10 cellular contexts compared by ENCODE assay signal in genomic region chr12:92002673-92003382, GRCh38.
DNase-seq lines count a peak whose midpoint lies in the region; ATAC-seq and TF ChIP-seq lines count a peak whose summit lies in the region.
"Had no signal": no experiment of that assay in that cellular context is flagged by ENCODE, and none has a peak within 500 bp of the region (broad histone marks: within the 10 kb centered on the region; RNA-seq: fewer than 3 reads in every experiment).

No MANE protein-coding gene starts in this region.

- CTCF ChIA-PET in Caco-2 (lab: Charles Lee): no interaction called here

- no peaks in the 10 kb centered on the region for H4K20me1 ChIP-seq in fibroblast of lung (ENCODE audit: control insufficient read depth, extremely low read depth, insufficient read depth, low read length)

- H2AFZ ChIP-seq in fibroblast of lung (ENCODE audit: low read length): peak overlapping the region; percentile 24

- H3K27me3 ChIP-seq in Caco-2 (replicated peaks; ENCODE audit: control insufficient read depth, insufficient read depth, low read length) (no peaks in the 10 kb centered on the region), SJSA1 (replicated peaks) (no peaks in the 10 kb centered on the region), fibroblast of lung (ENCODE audit: control insufficient read depth, insufficient read depth, low read length) (no peaks in the 10 kb centered on the region)

- POLR2A ChIA-PET in Caco-2 (lab: Charles Lee): interaction anchor here (1.0 kb wide), 1 partner anchor 143 kb away, joined by 7 read pairs; the partner anchor contains the start of gene BTG1

- H3K27ac ChIP-seq in SJSA1 (peak overlapping the region; percentile 17), fibroblast of lung (ENCODE audit: insufficient read depth, low read length) (no peak overlapping the region)

- no peaks in the 10 kb centered on the region for H3K9me3 Mint-ChIP-seq in Caco-2 (ENCODE audit: unreplicated experiment)

- no peaks in the 10 kb centered on the region for H3K79me2 ChIP-seq in fibroblast of lung (ENCODE audit: control insufficient read depth, insufficient read depth, low read length)

- no peaks in the 10 kb centered on the region for H3K36me3 ChIP-seq in Caco-2 (ENCODE audit: control insufficient read depth, insufficient read depth, low read length)
- no peaks in the 10 kb centered on the region for H3K36me3 ChIP-seq in SJSA1
- H3K36me3 ChIP-seq in fibroblast of lung (ENCODE audit: control insufficient read depth, insufficient read depth, low read length): no peaks in the 10 kb centered on the region

- H3K4me2 ChIP-seq in fibroblast of lung (ENCODE audit: extremely low read depth, insufficient read depth, low read length): no peak overlapping the region

- peak overlapping the region; percentile 69 for H3K27ac Mint-ChIP-seq in Caco-2 (ENCODE audit: unreplicated experiment)

- peaks cover 22% of the 10 kb centered on the region for H3K4me1 ChIP-seq in Caco-2
- peaks cover 44% of the 10 kb centered on the region for H3K4me1 ChIP-seq in SJSA1 (replicated peaks)
- no peaks in the 10 kb centered on the region for H3K4me1 ChIP-seq in fibroblast of lung (ENCODE audit: control insufficient read depth, extremely low read depth, insufficient read depth, low read length)

- H3K4me3 Mint-ChIP-seq in Caco-2 (ENCODE audit: unreplicated experiment): peak overlapping the region; percentile 64

- BruUV-seq in Caco-2 (replicated peaks; lab: Mats Ljungman, UMichigan): no TSS peak

- no peak overlapping the region for H3K9ac ChIP-seq in fibroblast of lung (ENCODE audit: insufficient read depth, low read length)

- intact Hi-C loops in Caco-2 (cut with micrococcal nuclease; ENCODE audit: unreplicated experiment): loop anchor here (1.0 to 10.0 kb wide), 3 partner anchors 67 to 402 kb away; partner anchors contain the start of gene BTG1

- H3K9me3 ChIP-seq in Caco-2: no peaks in the 10 kb centered on the region
- no peaks in the 10 kb centered on the region for H3K9me3 ChIP-seq in SJSA1 (replicated peaks)
- H3K9me3 ChIP-seq in fibroblast of lung (ENCODE audit: control insufficient read depth, insufficient read depth, low read depth, low read length): no peaks in the 10 kb centered on the region

- TF ChIP-seq CTCF in Caco-2 (IDR thresholded peaks at IDR 0.05; ENCODE audit: insufficient read depth in 1 of 2, low read depth in 1 of 2, low read length in 1 of 2, severe bottlenecking in 1 of 2, unreplicated experiment in 1 of 2): no peak
- TF ChIP-seq CTCF in fibroblast of lung (conservative IDR thresholded peaks at IDR 0.05 in 1 of 2, IDR thresholded peaks at IDR 0.05 in 1 of 2; ENCODE audit: low read depth in 1 of 2, low read length in 2 of 2): no peak
- TF ChIP-seq CTCF in omental fat pad (IDR thresholded peaks at IDR 0.05): no peak

- ATAC-seq in omental fat pad (ENCODE audit: low FRiP score): peak; percentile 51
- ATAC-seq in GM19328 (IDR thresholded peaks at IDR 0.05; ENCODE audit: unreplicated experiment): no peak

- H3K36me3 Mint-ChIP-seq in Caco-2 (ENCODE audit: insufficient read depth, unreplicated experiment): no peaks in the 10 kb centered on the region

- peak in 1 of 2 experiments; percentile 34 for DNase-seq in Caco-2
- no peak for DNase-seq in SJSA1 (ENCODE audit: low read depth in 1 of 2, low spot score in 2 of 2)
- no peak for DNase-seq in fibroblast of lung (ENCODE audit: low read depth in 2 of 2)
- DNase-seq in omental fat pad (ENCODE audit: low spot score): no peak
- DNase-seq in cortex of kidney (lab: John Stamatoyannopoulos, UW): no peak
- DNase-seq in stimulated activated naive CD4-positive, alpha-beta T cell treated with Interleukin-2 at 50 U/mL for 16 hours (lab: John Stamatoyannopoulos, UW): no peak
- DNase-seq: Calu3, Kasumi-1, substantia nigra had no signal

- H3K4me1 Mint-ChIP-seq in Caco-2 (ENCODE audit: low read depth, unreplicated experiment): peaks cover 24% of the 10 kb centered on the region

- H3K4me3 ChIP-seq in Caco-2 (ENCODE audit: low read depth, low read length) (no peak overlapping the region), SJSA1 (no peak overlapping the region), fibroblast of lung (replicated peaks in 1 of 4; ENCODE audit: control extremely low read depth in 1 of 4, insufficient read depth in 1 of 4, low read depth in 3 of 4, low read length in 4 of 4) (no peak overlapping the region)

- H3K27me3 Mint-ChIP-seq in Caco-2 (ENCODE audit: insufficient read depth, unreplicated experiment): no peaks in the 10 kb centered on the region
